8 cellular contexts compared by ENCODE assay signal in the genomic region with DNA sequence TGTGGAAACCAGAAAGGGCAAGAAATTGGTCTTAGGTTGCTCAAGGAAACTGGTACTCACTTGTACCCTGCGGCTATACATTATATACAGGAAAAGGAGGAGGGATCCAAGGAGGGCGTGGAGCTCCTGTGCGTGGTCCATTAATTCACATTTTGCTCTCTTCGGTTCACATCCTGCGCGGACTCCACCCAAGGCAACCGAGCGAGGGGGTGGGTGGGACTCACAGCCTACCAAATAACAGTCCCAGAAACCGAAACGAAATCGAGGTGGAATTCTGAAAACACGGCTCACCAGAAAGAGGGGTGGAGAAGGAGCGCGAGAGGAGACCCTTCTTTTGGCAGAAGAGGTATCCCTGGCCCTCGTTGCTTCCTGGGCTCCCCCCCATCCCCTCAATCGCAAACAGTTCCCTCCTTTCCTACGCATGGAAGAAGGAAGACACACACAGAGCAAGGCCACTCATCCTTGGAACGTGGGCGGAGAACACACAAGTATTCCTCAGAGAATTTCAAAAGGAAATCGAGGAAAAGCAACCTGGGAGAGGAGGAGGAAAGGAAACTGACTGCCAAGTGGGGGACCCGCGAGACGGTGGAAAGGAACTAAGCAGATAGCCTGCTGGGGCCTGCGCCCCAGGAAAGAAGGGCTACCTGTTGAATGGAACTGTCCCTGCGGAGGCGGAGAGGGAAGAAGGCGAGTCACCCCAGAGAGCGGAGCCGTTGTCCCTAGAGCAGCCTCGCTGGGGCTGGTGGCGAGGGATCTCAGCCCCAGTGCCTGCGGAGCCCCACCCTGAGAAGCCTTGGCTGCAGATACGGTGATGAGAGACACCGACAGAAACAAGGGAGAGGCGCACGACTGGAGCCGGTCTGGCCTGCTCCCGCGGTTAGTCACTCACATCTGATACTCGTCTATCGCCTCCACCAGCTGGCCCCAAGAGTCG. TPM values are rescaled to one million over a fixed set of nuclear protein-coding genes. Genes with fewer than 3 reads are reported as not detected.
DNase-seq lines count a peak whose midpoint lies in the region; ATAC-seq and TF ChIP-seq lines count a peak whose summit lies in the region.

No MANE protein-coding gene starts in this region.

- ATAC-seq in GM18520 (IDR thresholded peaks at IDR 0.05; ENCODE audit: unreplicated experiment) (peak; percentile 13), HG03060 (IDR thresholded peaks at IDR 0.05; ENCODE audit: low read depth, unreplicated experiment) (peak; percentile 10)
- ATAC-seq in activated CD4-positive, CD25-positive, alpha-beta regulatory T cell treated with anti-CD3 and anti-CD28 coated beads, Interleukin-2, amount 50 U/mL, for 24 hours, result peak; percentile 42 to 48

- H3K79me2 ChIP-seq in ACC112 (ENCODE audit: control insufficient read depth, insufficient read depth, low read length, unreplicated experiment), result peaks cover 74% of the 10 kb centered on the region

- H3K27ac ChIP-seq in ACC112 (ENCODE audit: low read depth, low read length), result peak overlapping the region; percentile 74

- peaks cover 12% of the 10 kb centered on the region for H3K4me1 ChIP-seq in ACC112 (ENCODE audit: control insufficient read depth, insufficient read depth, low read length, unreplicated experiment)

- H3K36me3 ChIP-seq in ACC112 (ENCODE audit: insufficient read depth, low read length) (peaks cover 4% of the 10 kb centered on the region; the same call in 1 of the 2 replicates), kidney epithelial cell (ENCODE audit: control insufficient read depth, insufficient read depth, low read length) (no peaks in the 10 kb centered on the region)

- peak overlapping the region; percentile 89 for H3K4me3 ChIP-seq in ACC112 (ENCODE audit: low read depth, low read length)
- H3K4me3 ChIP-seq in kidney epithelial cell (ENCODE audit: low read depth, low read length), result peak overlapping the region; percentile 59

- H2AFZ ChIP-seq in ACC112 (ENCODE audit: low read length, unreplicated experiment), result peak overlapping the region; percentile 11

- no peak for TF ChIP-seq CTCF in kidney epithelial cell (IDR thresholded peaks at IDR 0.05; ENCODE audit: insufficient read depth, low read length, poor library complexity, severe bottlenecking)

- no peaks in the 10 kb centered on the region for H3K27me3 ChIP-seq in ACC112 (ENCODE audit: insufficient read depth, low read length)
- H3K27me3 ChIP-seq in kidney epithelial cell (ENCODE audit: control insufficient read depth, insufficient read depth, low read length), result no peaks in the 10 kb centered on the region

- DNase-seq in NCI-H2227 (lab: John Stamatoyannopoulos, UW; ENCODE audit: unreplicated experiment) (peak; percentile 61), kidney epithelial cell (ENCODE audit: low read depth) (peak; percentile 2)
- DNase-seq in central memory CD4-positive, alpha-beta T cell, result peak; percentile 64
- peak; percentile 42 to 48 for DNase-seq in stimulated activated CD4-positive, alpha-beta T cell treated with anti-CD3 and anti-CD28 coated beads, Interleukin-1b, Interleukin-23, amount 100 ng/mL, for 4 hours (ENCODE audit: low read depth in 2 of 2)

RNA-seq across cellular contexts. Expression of a gene that starts 0.7 kb away (rescaled TPM):
- 50.1 and 50.7 TPM in 2 replicates for total RNA-seq in kidney epithelial cell

RNA-seq across cellular contexts. Expression of a gene that starts 0.8 kb away (rescaled TPM):
- 50.1 and 75.6 TPM in 2 replicates for total RNA-seq in kidney epithelial cell

RNA-seq across cellular contexts. Expression of a gene that starts 25.4 kb away (rescaled TPM):
- total RNA-seq in kidney epithelial cell, result not detected in 2 replicates

Comparison
In these comparisons a context has a peak if more than half of its experiments do, and no peak if none do; other contexts are left out.
1. Peak in every context shown above with its lines: DNase-seq, ATAC-seq, H3K4me3 ChIP-seq and H3K27ac ChIP-seq.
2. DNase-seq: peak in every context shown above with its lines; median percentile 64 in central memory CD4-positive, alpha-beta T cell; 61 in NCI-H2227; 45 in stimulated activated CD4-positive, alpha-beta T cell treated with anti-CD3 and anti-CD28 coated beads, Interleukin-1b, Interleukin-23, amount 100 ng/mL, for 4 hours; 2 in kidney epithelial cell.